Comparison of ENCODE assay signal across 14 cellular contexts in genomic region chrX:131779313-131779712, GRCh38.
A peak's percentile ranks its signal among the peaks of the same experiment; 100 is the strongest.
DNase-seq lines count a peak whose midpoint lies in the region; ATAC-seq and TF ChIP-seq lines count a peak whose summit lies in the region.
"Had no signal": no experiment of that assay in that cellular context is flagged by ENCODE, and none has a peak within 500 bp of the region (broad histone marks: within the 10 kb centered on the region; RNA-seq: fewer than 3 reads in every experiment).

No MANE protein-coding gene starts in this region.

- H3K4me3 ChIP-seq in ascending aorta (peak overlapping the region in 1 of 2 donors; percentile 59), uterus (peak overlapping the region in 1 of 2 donors; percentile 27)

- H3K4me3 Mint-ChIP-seq in activated T-cell treated with anti-CD3 and anti-CD28 coated beads, Interleukin-2, amount 50 U/mL, for 24 hours: peak overlapping the region; percentile 80
- no peak overlapping the region for H3K4me3 Mint-ChIP-seq in activated T-cell treated with anti-CD3 and anti-CD28 coated beads, Interleukin-2, amount 50 U/mL, for 4 hours
- H3K4me3 Mint-ChIP-seq: memory B cell; T-helper 1 cell treated with Interleukin-12 subunit alpha and Interleukin-12 subunit beta and Interleukin-4 antibody, amounts not matched to agents 30 μg/mL and 1 μg/mL, for 36 hours had no signal

- H3K4me1 Mint-ChIP-seq in activated T-cell treated with anti-CD3 and anti-CD28 coated beads, Interleukin-2, amount 50 U/mL, for 24 hours (ENCODE audit: low read depth): peaks cover 28% of the 10 kb centered on the region
- no peaks in the 10 kb centered on the region for H3K4me1 Mint-ChIP-seq in activated T-cell treated with anti-CD3 and anti-CD28 coated beads, Interleukin-2, amount 50 U/mL, for 4 hours (ENCODE audit: low read depth)
- H3K4me1 Mint-ChIP-seq: memory B cell had no signal

- no peaks in the 10 kb centered on the region for H3K27me3 ChIP-seq in ascending aorta
- H3K27me3 ChIP-seq in uterus: peaks cover 0 to 3% of the 10 kb centered on the region in 2 donors
- H3K27me3 ChIP-seq: foreskin keratinocyte had no signal

- H3K36me3 ChIP-seq in ascending aorta (no peaks in the 10 kb centered on the region), uterus (no peaks in the 10 kb centered on the region)

- H3K27ac Mint-ChIP-seq in activated T-cell treated with anti-CD3 and anti-CD28 coated beads, Interleukin-2, amount 50 U/mL, for 24 hours: peak overlapping the region; percentile 93
- H3K27ac Mint-ChIP-seq: memory B cell; T-helper 1 cell treated with Interleukin-12 subunit alpha and Interleukin-12 subunit beta and Interleukin-4 antibody, amounts not matched to agents 30 μg/mL and 1 μg/mL, for 36 hours had no signal

- intact Hi-C loops in ascending aorta (cut with DNase I) (no loop called here), left colon (cut with DNase I, micrococcal nuclease) (no loop called here), uterus (cut with DNase I; ENCODE audit: low total_unique reads) (no loop called here), posterior vena cava (cut with DNase I) (no loop called here)

- H3K9me3 Mint-ChIP-seq in activated T-cell treated with anti-CD3 and anti-CD28 coated beads, Interleukin-2, amount 50 U/mL, for 24 hours: no peaks in the 10 kb centered on the region
- H3K9me3 Mint-ChIP-seq in activated T-cell treated with anti-CD3 and anti-CD28 coated beads, Interleukin-2, amount 50 U/mL, for 4 hours: no peaks in the 10 kb centered on the region
- H3K9me3 Mint-ChIP-seq: memory B cell; T-helper 1 cell treated with Interleukin-12 subunit alpha and Interleukin-12 subunit beta and Interleukin-4 antibody, amounts not matched to agents 30 μg/mL and 1 μg/mL, for 36 hours had no signal

- no peaks in the 10 kb centered on the region for H3K9me3 ChIP-seq in ascending aorta
- no peaks in the 10 kb centered on the region for H3K9me3 ChIP-seq in uterus
- H3K9me3 ChIP-seq: Caco-2 had no signal

- no peak for TF ChIP-seq POLR2A in uterus (IDR thresholded peaks at IDR 0.05)

- peaks cover 13% of the 10 kb centered on the region for H3K27me3 Mint-ChIP-seq in activated T-cell treated with anti-CD3 and anti-CD28 coated beads, Interleukin-2, amount 50 U/mL, for 24 hours
- H3K27me3 Mint-ChIP-seq in activated T-cell treated with anti-CD3 and anti-CD28 coated beads, Interleukin-2, amount 50 U/mL, for 4 hours (ENCODE audit: low read depth): no peaks in the 10 kb centered on the region
- H3K27me3 Mint-ChIP-seq: memory B cell had no signal

- TF ChIP-seq CTCF in ascending aorta (IDR thresholded peaks at IDR 0.05) (no peak), uterus (IDR thresholded peaks at IDR 0.05) (no peak)

- H3K27ac ChIP-seq in ascending aorta (peak overlapping the region; percentile 66 to 78), uterus (peak overlapping the region; percentile 60 to 86)
- H3K27ac ChIP-seq: foreskin keratinocyte, RWPE1 had no signal

- DNase-seq in activated T-cell treated with anti-CD3 and anti-CD28 coated beads, Interleukin-2, amount 50 U/mL, for 24 hours: peak; percentile 43
- DNase-seq in activated T-cell treated with anti-CD3 and anti-CD28 coated beads, Interleukin-2, amount 50 U/mL, for 4 hours: no peak
- no peak for DNase-seq in ascending aorta (ENCODE audit: low spot score in 2 of 2)
- DNase-seq in left colon: no peak
- no peak for DNase-seq in uterus
- DNase-seq in midbrain (lab: John Stamatoyannopoulos, UW): no peak
- DNase-seq in posterior vena cava (ENCODE audit: low spot score): no peak
- DNase-seq: Caco-2; effector memory CD4-positive, alpha-beta T cell; foreskin keratinocyte had no signal

- H3K36me3 Mint-ChIP-seq in activated T-cell treated with anti-CD3 and anti-CD28 coated beads, Interleukin-2, amount 50 U/mL, for 24 hours (ENCODE audit: low read depth): peaks cover 17% of the 10 kb centered on the region
- no peaks in the 10 kb centered on the region for H3K36me3 Mint-ChIP-seq in activated T-cell treated with anti-CD3 and anti-CD28 coated beads, Interleukin-2, amount 50 U/mL, for 4 hours (ENCODE audit: insufficient read depth)
- H3K36me3 Mint-ChIP-seq: memory B cell had no signal

- peaks cover 0 to 4% of the 10 kb centered on the region in 2 donors for H3K4me1 ChIP-seq in ascending aorta
- H3K4me1 ChIP-seq in uterus: no peaks in the 10 kb centered on the region
- H3K4me1 ChIP-seq: Caco-2, foreskin keratinocyte had no signal

- no peak for ATAC-seq in activated T-cell treated with anti-CD3 and anti-CD28 coated beads, Interleukin-2, amount 50 U/mL, for 4 hours
- peak; percentile 32 for ATAC-seq in left colon
- ATAC-seq in HG03442 (IDR thresholded peaks at IDR 0.05; ENCODE audit: unreplicated experiment): no peak
- ATAC-seq: foreskin keratinocyte had no signal
